11 cellular contexts compared by ENCODE assay signal in the genomic region with DNA sequence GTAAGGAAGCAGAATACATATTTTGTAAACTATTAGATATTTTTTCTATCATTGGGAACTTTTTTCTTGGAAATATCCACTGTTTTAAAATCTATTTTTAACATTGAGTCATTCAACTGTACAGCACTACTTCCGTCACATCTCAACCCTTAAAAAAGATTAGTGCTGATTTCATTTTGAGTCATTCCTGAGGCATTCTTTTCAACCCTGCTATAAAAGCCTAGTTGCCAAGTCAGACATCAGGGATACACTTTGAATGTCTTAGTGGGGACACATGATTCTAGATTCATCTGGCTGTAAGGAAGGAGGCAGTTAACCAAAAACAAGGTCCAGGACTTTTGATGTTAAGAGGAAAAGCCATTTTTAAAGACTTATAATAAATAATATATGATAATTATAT.
DNase-seq lines count a peak whose midpoint lies in the region; ATAC-seq and TF ChIP-seq lines count a peak whose summit lies in the region.
"Had no signal": no experiment of that assay in that cellular context is flagged by ENCODE, and none has a peak within 500 bp of the region (broad histone marks: within the 10 kb centered on the region; RNA-seq: fewer than 3 reads in every experiment).

No MANE protein-coding gene starts in this region.

- intact Hi-C loops in A673 (cut with micrococcal nuclease; ENCODE audit: unreplicated experiment): no loop called here

- TF ChIP-seq CTCF in A673 (conservative IDR thresholded peaks at IDR 0.05; ENCODE audit: low read depth, low read length): no peak
- TF ChIP-seq CTCF in gastroesophageal sphincter (IDR thresholded peaks at IDR 0.05): no peak

- POLR2A ChIA-PET in A673 (lab: Charles Lee; ENCODE audit: low non-redundant PET): no interaction called here

- DNase-seq in A673 (ENCODE audit: low spot score) (peak; percentile 79), H4 (ENCODE audit: low spot score) (peak; percentile 79), SK-MEL-5 (ENCODE audit: low read depth, low spot score) (peak; percentile 22), NCI-H345 treated with DMSO at 0.1 percent for 48 hours (lab: John Stamatoyannopoulos, UW; ENCODE audit: unreplicated experiment) (no peak), NCI-H1048 (lab: John Stamatoyannopoulos, UW) (no peak)
- DNase-seq in stimulated activated effector memory CD8-positive, alpha-beta T cell treated with anti-CD3 and anti-CD28 coated beads, Interleukin-12 subunit alpha, Interleukin-12 subunit beta, amount 100 ng/mL, for 72 hours (ENCODE audit: low spot score in 2 of 2): no peak
- DNase-seq: DMS153, Peyer's patch had no signal

- no peak overlapping the region for H3K4me3 Mint-ChIP-seq in stimulated activated effector memory CD8-positive, alpha-beta T cell treated with anti-CD3 and anti-CD28 coated beads, Interleukin-12 subunit alpha, Interleukin-12 subunit beta, amount 100 ng/mL, for 72 hours
- H3K4me3 Mint-ChIP-seq: activated naive CD4-positive, alpha-beta T cell treated with anti-CD3 and anti-CD28 coated beads, Interleukin-2, amount 50 U/mL, for 24 hours had no signal

- H3K4me1 ChIP-seq in A673 (ENCODE audit: insufficient read depth, low read length, poor library complexity, severe bottlenecking): peaks cover 31% of the 10 kb centered on the region
- peaks cover 0 to 25% (median 0%) of the 10 kb centered on the region in 3 donors for H3K4me1 ChIP-seq in gastroesophageal sphincter
- H3K4me1 ChIP-seq: Peyer's patch had no signal

- no peak overlapping the region for H3K27ac Mint-ChIP-seq in stimulated activated effector memory CD8-positive, alpha-beta T cell treated with anti-CD3 and anti-CD28 coated beads, Interleukin-12 subunit alpha, Interleukin-12 subunit beta, amount 100 ng/mL, for 72 hours
- H3K27ac Mint-ChIP-seq: activated naive CD4-positive, alpha-beta T cell treated with anti-CD3 and anti-CD28 coated beads, Interleukin-2, amount 50 U/mL, for 24 hours had no signal

- CTCF ChIA-PET in A673 (lab: Charles Lee): interaction anchor here (0.7 kb wide), 1 partner anchor 300 kb away, joined by 3 read pairs; a partner anchor contains a TSS

- peaks cover 8% of the 10 kb centered on the region for H3K36me3 ChIP-seq in A673 (ENCODE audit: insufficient read depth, low read length, poor library complexity, severe bottlenecking)
- H3K36me3 ChIP-seq in gastroesophageal sphincter: peaks cover 0 to 3% of the 10 kb centered on the region in 2 donors
- H3K36me3 ChIP-seq: Peyer's patch had no signal

- in situ Hi-C loops in SK-MEL-5 (cut with HindIII; ENCODE audit: low pct_unique_long_range_greater_than_20kb, low sequenced_read_pairs): no loop called here

- H3K27ac ChIP-seq in A673 (ENCODE audit: low read depth, low read length, poor library complexity, severe bottlenecking) (peak overlapping the region; percentile 49), gastroesophageal sphincter (peak overlapping the region in 2 of 4 donors; percentile 10 to 53)
- H3K27ac ChIP-seq: Peyer's patch had no signal

- H3K36me3 Mint-ChIP-seq in stimulated activated effector memory CD8-positive, alpha-beta T cell treated with anti-CD3 and anti-CD28 coated beads, Interleukin-12 subunit alpha, Interleukin-12 subunit beta, amount 100 ng/mL, for 72 hours: peaks cover 46% of the 10 kb centered on the region

- no peaks in the 10 kb centered on the region for H3K27me3 ChIP-seq in A673 (replicated peaks; ENCODE audit: insufficient read depth, low read depth, low read length, poor library complexity)
- H3K27me3 ChIP-seq in gastroesophageal sphincter: no peaks in the 10 kb centered on the region
- H3K27me3 ChIP-seq: Peyer's patch had no signal

- H3K9me3 Mint-ChIP-seq in stimulated activated effector memory CD8-positive, alpha-beta T cell treated with anti-CD3 and anti-CD28 coated beads, Interleukin-12 subunit alpha, Interleukin-12 subunit beta, amount 100 ng/mL, for 72 hours: no peaks in the 10 kb centered on the region
- H3K9me3 Mint-ChIP-seq: activated naive CD4-positive, alpha-beta T cell treated with anti-CD3 and anti-CD28 coated beads, Interleukin-2, amount 50 U/mL, for 24 hours had no signal

- 25 to 40% methylated on average over 1 of the region's 1 CpG for WGBS in gastroesophageal sphincter (ENCODE audit: low coverage in 1 of 2), 2 donors

- no peak for TF ChIP-seq EP300 in gastroesophageal sphincter (IDR thresholded peaks at IDR 0.05)

- ATAC-seq in gastroesophageal sphincter (peak; percentile 68), HG03045 (IDR thresholded peaks at IDR 0.05; ENCODE audit: unreplicated experiment) (no peak)
- no peak for ATAC-seq in stimulated activated effector memory CD8-positive, alpha-beta T cell treated with anti-CD3 and anti-CD28 coated beads, Interleukin-12 subunit alpha, Interleukin-12 subunit beta, amount 100 ng/mL, for 72 hours

- no peaks in the 10 kb centered on the region for H3K9me3 ChIP-seq in A673 (ENCODE audit: low read depth, low read length, poor library complexity, severe bottlenecking)
- H3K9me3 ChIP-seq in gastroesophageal sphincter: no peaks in the 10 kb centered on the region
- H3K9me3 ChIP-seq: Peyer's patch had no signal

- BruUV-seq in A673 (replicated peaks; lab: Mats Ljungman, UMichigan): no TSS peak

- H3K4me3 ChIP-seq in A673 (ENCODE audit: low read depth, low read length, poor library complexity, severe bottlenecking) (no peak overlapping the region), gastroesophageal sphincter (no peak overlapping the region)
- H3K4me3 ChIP-seq: Peyer's patch had no signal

- no peak for TF ChIP-seq POLR2A in gastroesophageal sphincter (IDR thresholded peaks at IDR 0.05)

- H3K4me1 Mint-ChIP-seq in stimulated activated effector memory CD8-positive, alpha-beta T cell treated with anti-CD3 and anti-CD28 coated beads, Interleukin-12 subunit alpha, Interleukin-12 subunit beta, amount 100 ng/mL, for 72 hours: no peaks in the 10 kb centered on the region

Comparison
In these comparisons a context has a peak if more than half of its experiments do, and no peak if none do; other contexts are left out.
1. DNase-seq: peak in A673 (single experiment), H4 (single experiment) and SK-MEL-5 (single experiment); none in stimulated activated effector memory CD8-positive, alpha-beta T cell treated with anti-CD3 and anti-CD28 coated beads, Interleukin-12 subunit alpha, Interleukin-12 subunit beta, amount 100 ng/mL, for 72 hours (0 of 2), NCI-H345 treated with DMSO at 0.1 percent for 48 hours (single experiment) and NCI-H1048 (single experiment).